Comparison of ENCODE assay signal across 26 cellular contexts in genomic region chr15:31586841-31587240, GRCh38.
"Had no signal": no experiment of that assay in that cellular context is flagged by ENCODE, and none has a peak within 500 bp of the region (broad histone marks: within the 10 kb centered on the region; RNA-seq: fewer than 3 reads in every experiment).

No MANE protein-coding gene starts in this region.

- H3K4me3 ChIP-seq: cardiac muscle cell, left lung, lung, neural progenitor cell, sigmoid colon, smooth muscle cell, stomach, suprapubic skin, vagina had no signal

- H3K4me1 ChIP-seq: left lung, neural progenitor cell, sigmoid colon, stomach, suprapubic skin, vagina had no signal

- H3K27ac Mint-ChIP-seq: activated B cell treated with CpG ODN at 0.5 μM for 24 hours; activated naive CD4-positive, alpha-beta T cell treated with anti-CD3 and anti-CD28 coated beads for 36 hours; immature natural killer cell; mesothelial cell of epicardium; naive thymus-derived CD8-positive, alpha-beta T cell; neural progenitor cell; stimulated activated memory B cell treated with anti-CD40 and anti-IgM and Interleukin-4, amounts not matched to agents 10 μg/mL and 1 μg/mL and 100 μg/mL, for 72 hours; type B pancreatic cell had no signal

- ATAC-seq: activated T-cell treated with anti-CD3 and anti-CD28 coated beads, Interleukin-2, amount 50 U/mL, for 4 hours; left lung; naive thymus-derived CD8-positive, alpha-beta T cell; stimulated activated memory B cell treated with anti-CD40 and anti-IgM and Interleukin-4, amounts not matched to agents 10 μg/mL and 1 μg/mL and 100 μg/mL, for 72 hours had no signal

- H3K27me3 Mint-ChIP-seq: type B pancreatic cell had no signal

- DNase-seq: activated B cell treated with CpG ODN at 0.5 μM for 24 hours; activated CD4-positive, alpha-beta T cell treated with anti-CD3 and anti-CD28 coated beads for 4 hours; activated CD4-positive, alpha-beta T cell treated with anti-CD3 and anti-CD28 coated beads, Interleukin-2, amount 50 U/mL, for 48 hours; activated CD8-positive, alpha-beta memory T cell treated with anti-CD3 and anti-CD28 coated beads, Interleukin-2, amount 50 U/mL, for 48 hours; activated naive CD4-positive, alpha-beta T cell treated with anti-CD3 and anti-CD28 coated beads for 36 hours; activated T-cell treated with anti-CD3 and anti-CD28 coated beads, Interleukin-2, amount 50 U/mL, for 4 hours; amygdala; cortex of kidney; foreskin melanocyte; immature natural killer cell; kidney glomerular epithelial cell; left lung; naive thymus-derived CD8-positive, alpha-beta T cell; sigmoid colon; stimulated activated CD4-positive, alpha-beta T cell treated with anti-CD3 and anti-CD28 coated beads, Interleukin-15, amount 100 ng/mL, for 24 hours; stomach; T-helper 9 cell had no signal

- H3K4me1 Mint-ChIP-seq: activated B cell treated with CpG ODN at 0.5 μM for 24 hours; neural progenitor cell; stimulated activated memory B cell treated with anti-CD40 and anti-IgM and Interleukin-4, amounts not matched to agents 10 μg/mL and 1 μg/mL and 100 μg/mL, for 72 hours had no signal

- H3K27me3 ChIP-seq: cardiac muscle cell, left lung, neural progenitor cell, sigmoid colon, stomach, suprapubic skin, vagina had no signal

- H3K4me3 Mint-ChIP-seq: activated B cell treated with CpG ODN at 0.5 μM for 24 hours; activated naive CD4-positive, alpha-beta T cell treated with anti-CD3 and anti-CD28 coated beads for 36 hours; activated T-cell treated with anti-CD3 and anti-CD28 coated beads, Interleukin-2, amount 50 U/mL, for 4 hours; immature natural killer cell; mesothelial cell of epicardium; naive thymus-derived CD8-positive, alpha-beta T cell; neural progenitor cell; stimulated activated memory B cell treated with anti-CD40 and anti-IgM and Interleukin-4, amounts not matched to agents 10 μg/mL and 1 μg/mL and 100 μg/mL, for 72 hours; type B pancreatic cell had no signal

- H3K9me3 ChIP-seq: vagina had no signal

- H3K36me3 Mint-ChIP-seq: mesothelial cell of epicardium; neural progenitor cell; stimulated activated memory B cell treated with anti-CD40 and anti-IgM and Interleukin-4, amounts not matched to agents 10 μg/mL and 1 μg/mL and 100 μg/mL, for 72 hours; type B pancreatic cell had no signal

- H3K27ac ChIP-seq: cardiac muscle cell, left lung, neural progenitor cell, sigmoid colon, stomach, suprapubic skin, vagina had no signal

- H3K36me3 ChIP-seq: cardiac muscle cell, left lung, neural progenitor cell, sigmoid colon, stomach, suprapubic skin, vagina had no signal
